Comparison of ENCODE assay signal across 9 cellular contexts in genomic region chr14:75283162-75283883, GRCh38. TPM values are rescaled to one million over a fixed set of nuclear protein-coding genes. Genes with fewer than 3 reads are reported as not detected.
DNase-seq lines count a peak whose midpoint lies in the region; ATAC-seq, FAIRE-seq and TF ChIP-seq lines count a peak whose summit lies in the region.
"Had no signal": no experiment of that assay in that cellular context is flagged by ENCODE, and none has a peak within 500 bp of the region (broad histone marks: within the 10 kb centered on the region; RNA-seq: fewer than 3 reads in every experiment).

No MANE protein-coding gene starts in this region.

- no peak overlapping the region for H3K4ac ChIP-seq in H1 (replicated peaks; ENCODE audit: insufficient read length, low read depth, low read length)

- no peak overlapping the region for H2BK15ac ChIP-seq in H1 (ENCODE audit: low read length)

- H3K9me3 ChIP-seq in PC-3 (ENCODE audit: low read length) (no peaks in the 10 kb centered on the region), H1 (ENCODE audit: insufficient read depth in 2 of 2, low read depth in 1 of 2, low read length in 1 of 2) (no peaks in the 10 kb centered on the region), neural progenitor cell (ENCODE audit: low read depth) (no peaks in the 10 kb centered on the region)

- H3K27me3 Mint-ChIP-seq in neural progenitor cell (ENCODE audit: insufficient read depth, low read depth): peaks cover 31% of the 10 kb centered on the region

- H3K4me1 Mint-ChIP-seq in neural progenitor cell: peaks cover 35% of the 10 kb centered on the region

- H4K91ac ChIP-seq in H1 (replicated peaks; ENCODE audit: insufficient read length, low read length): no peak overlapping the region

- H3K4me3 ChIP-seq in PC-3 (ENCODE audit: low read length): no peak overlapping the region
- H3K4me3 ChIP-seq in H1 (ENCODE audit: extremely low read depth in 1 of 4, insufficient read depth in 2 of 4, low read depth in 3 of 4, low read length in 4 of 4): no peak overlapping the region
- no peak overlapping the region for H3K4me3 ChIP-seq in neural progenitor cell

- no peak overlapping the region for H2BK120ac ChIP-seq in H1 (replicated peaks; ENCODE audit: low read depth, low read length)

- H2AFZ ChIP-seq in PC-3 (ENCODE audit: low read length): no peak overlapping the region
- H2AFZ ChIP-seq in H1 (ENCODE audit: low read length): no peak overlapping the region
- H2AFZ ChIP-seq in neural progenitor cell (replicated peaks): no peak overlapping the region

- H3K79me2 ChIP-seq in PC-3 (ENCODE audit: low read length) (no peaks in the 10 kb centered on the region), H1 (ENCODE audit: control insufficient read depth in 1 of 2, insufficient read depth in 2 of 2, low read length in 2 of 2) (peaks cover 0 to 12% of the 10 kb centered on the region in 2 experiments; a peak in 2 of 4 replicates), neural progenitor cell (ENCODE audit: low read depth) (no peaks in the 10 kb centered on the region)

- no peak overlapping the region for H2BK12ac ChIP-seq in H1 (ENCODE audit: low read depth, low read length)

- H3K4me2 ChIP-seq in PC-3 (ENCODE audit: low read length): no peak overlapping the region
- H3K4me2 ChIP-seq in H1 (ENCODE audit: insufficient read depth in 1 of 2, low read depth in 2 of 2, low read length in 2 of 2): no peak overlapping the region
- H3K4me2 ChIP-seq in neural progenitor cell: no peak overlapping the region

- no peak for TF ChIP-seq EP300 in H1 (IDR thresholded peaks at IDR 0.05; ENCODE audit: borderline replicate concordance in 1 of 2, low read depth in 2 of 2, low read length in 2 of 2)

- 81% methylated on average over 13 of the region's 13 CpGs; no CpG with 5 or more reads in 1 of the 2 experiments for WGBS in H1 (ENCODE audit: extremely low coverage in 1 of 2, insufficient coverage in 1 of 2, insufficient read length in 1 of 2, insufficient replicate concordance in 2 of 2, low coverage in 1 of 2, low lambda C conversion rate in 2 of 2, missing lambda C conversion rate in 1 of 2), 2 experiments

- POLR2A ChIA-PET in PC-3 (lab: Charles Lee; ENCODE audit: unreplicated experiment): no interaction called here
- POLR2A ChIA-PET in H1 (lab: Charles Lee; ENCODE audit: partially characterized antibody): interaction anchor here (1.0 to 14.8 kb wide), 11 partner anchors 8 to 157 kb away, joined by 3 to 351 read pairs (median 4); partner anchors contain the start of gene NEK9

- H3K27ac Mint-ChIP-seq in neural progenitor cell: no peak overlapping the region

- no peak overlapping the region for H4K8ac ChIP-seq in H1 (ENCODE audit: extremely low read depth, insufficient read depth, low read length)

- peaks cover 14% of the 10 kb centered on the region; the same call in 1 of the 2 replicates for H3K23me2 ChIP-seq in H1 (ENCODE audit: low read depth, low read length)

- no peak overlapping the region for H2BK5ac ChIP-seq in H1 (ENCODE audit: low read depth, low read length)

- peaks cover 12% of the 10 kb centered on the region; the same call in 1 of the 2 replicates for H3K36me3 ChIP-seq in PC-3 (ENCODE audit: low read depth, low read length)
- H3K36me3 ChIP-seq in H1 (ENCODE audit: control insufficient read depth in 2 of 4, insufficient read depth in 4 of 4, low read length in 3 of 4): peaks cover 9 to 14% (median 10%) of the 10 kb centered on the region in 4 experiments; a peak in 7 of 8 replicates
- no peaks in the 10 kb centered on the region for H3K36me3 ChIP-seq in neural progenitor cell

- H2AK5ac ChIP-seq in H1 (ENCODE audit: low read depth, low read length): 0 out of 2 replicates have a peak overlapping the region, but pooled peaks have one; percentile 2

- H3K36me3 Mint-ChIP-seq in neural progenitor cell: peaks cover 18% of the 10 kb centered on the region

- H3K27ac ChIP-seq in PC-3 (ENCODE audit: low read length): no peak overlapping the region
- H3K27ac ChIP-seq in H1 (ENCODE audit: low read depth, low read length): no peak overlapping the region
- H3K27ac ChIP-seq in neural progenitor cell: no peak overlapping the region

- CTCF ChIA-PET in PC-3 (lab: Charles Lee) (no interaction called here), H1 (lab: Charles Lee; ENCODE audit: partially characterized antibody) (interaction anchor here (0.7 to 8.9 kb wide), 12 partner anchors 7 to 154 kb away, joined by 3 to 83 read pairs (median 4); no protein-coding TSS in a partner anchor)

- no peak overlapping the region for H3K14ac ChIP-seq in H1 (ENCODE audit: insufficient read length)

- DNase-seq in GF-D8 (lab: John Stamatoyannopoulos, UW): peak; percentile 50
- DNase-seq in PC-3: no peak
- DNase-seq in H1 (ENCODE audit: low read depth in 1 of 2, low spot score in 2 of 2): no peak
- no peak for DNase-seq in neural progenitor cell (ENCODE audit: low spot score)
- no peak for DNase-seq in NCI-H187 (lab: John Stamatoyannopoulos, UW)
- no peak for DNase-seq in stimulated activated CD4-positive, alpha-beta T cell treated with anti-CD3 and anti-CD28 coated beads, Interleukin-4, amount 100 ng/mL, for 24 hours
- DNase-seq: activated CD4-positive, alpha-beta T cell treated with anti-CD3 and anti-CD28 coated beads, Interleukin-2, amount 50 U/mL, for 48 hours had no signal

- H3K56ac ChIP-seq in H1 (replicated peaks; ENCODE audit: insufficient read length, low read depth, low read length): no peak overlapping the region

- TF ChIP-seq RAD21 in H1 (IDR thresholded peaks at IDR 0.05 in 1 of 2, conservative IDR thresholded peaks at IDR 0.05 in 1 of 2; ENCODE audit: low read depth in 2 of 2, low read length in 2 of 2): no peak; a peak in 1 of 4 replicates

- H3K27me3 ChIP-seq in PC-3 (ENCODE audit: low read length): no peaks in the 10 kb centered on the region; the same call in 1 of the 2 replicates
- peaks cover 0 to 6% (median 3%) of the 10 kb centered on the region in 4 experiments; a peak in 3 of 7 replicates for H3K27me3 ChIP-seq in H1 (replicated peaks in 1 of 4; ENCODE audit: control insufficient read depth in 3 of 4, extremely low read depth in 1 of 4, insufficient read depth in 3 of 4, low read length in 3 of 4)
- peaks cover 37% of the 10 kb centered on the region for H3K27me3 ChIP-seq in neural progenitor cell

- BruUV-seq in PC-3 (replicated peaks; lab: Mats Ljungman, UMichigan): no TSS peak

- H2BK20ac ChIP-seq in H1 (ENCODE audit: low read length): no peak overlapping the region

- H4K20me1 ChIP-seq in PC-3 (ENCODE audit: low read length) (peaks cover 29% of the 10 kb centered on the region), H1 (replicated peaks in 1 of 2; ENCODE audit: control insufficient read depth in 1 of 2, insufficient read depth in 2 of 2, low read length in 2 of 2) (peaks cover 4 to 7% of the 10 kb centered on the region in 2 experiments), neural progenitor cell (ENCODE audit: low read depth) (peaks cover 25% of the 10 kb centered on the region)

- H3K9ac ChIP-seq in PC-3 (ENCODE audit: low read length): no peak overlapping the region
- no peak overlapping the region for H3K9ac ChIP-seq in H1 (replicated peaks in 1 of 4; ENCODE audit: extremely low read depth in 1 of 4, low read depth in 3 of 4, low read length in 3 of 4)
- H3K9ac ChIP-seq in neural progenitor cell: no peak overlapping the region

- H3K4me3 Mint-ChIP-seq in neural progenitor cell: no peak overlapping the region

- no peaks in the 10 kb centered on the region for H3K79me1 ChIP-seq in H1 (ENCODE audit: low read depth, low read length)

- ATAC-seq in PC-3 (no peak), GM21447 (IDR thresholded peaks at IDR 0.05; ENCODE audit: unreplicated experiment) (no peak), GM21717 (IDR thresholded peaks at IDR 0.05; ENCODE audit: unreplicated experiment) (no peak)

- H3K9me2 ChIP-seq in PC-3 (replicated peaks; ENCODE audit: low read length): no peaks in the 10 kb centered on the region

- TF ChIP-seq CTCF in PC-3 (conservative IDR thresholded peaks at IDR 0.05; ENCODE audit: low read depth, low read length) (peak; percentile 45), H1 (IDR thresholded peaks at IDR 0.05; ENCODE audit: control extremely low read depth in 1 of 3, insufficient read depth in 1 of 3, low read depth in 1 of 3, low read length in 3 of 3) (peak in 1 of 3 experiments; percentile 37; a peak in 2 of 4 replicates), neural progenitor cell (IDR thresholded peaks at IDR 0.05) (peak; percentile 6)

- intact Hi-C loops in PC-3 (cut with micrococcal nuclease): no loop called here

- no peak overlapping the region for H3K23ac ChIP-seq in H1 (ENCODE audit: insufficient read length)

- no peak overlapping the region for H3K18ac ChIP-seq in H1 (ENCODE audit: extremely low read depth, low read length)

- TF ChIP-seq POLR2A in H1 (IDR thresholded peaks at IDR 0.05; ENCODE audit: control extremely low read depth in 1 of 2, low read depth in 2 of 2, low read length in 2 of 2): peak; percentile 74 to 94; a peak in 2 of 3 replicates

- no peak overlapping the region for H4K5ac ChIP-seq in H1 (ENCODE audit: insufficient read length, low read depth, low read length)

- H3K4me1 ChIP-seq in PC-3 (ENCODE audit: insufficient read depth, low read length) (peaks cover 6% of the 10 kb centered on the region; the same call in 1 of the 2 replicates), H1 (replicated peaks in 1 of 4; ENCODE audit: control insufficient read depth in 3 of 4, insufficient read depth in 4 of 4, low read length in 3 of 4) (peaks cover 7 to 16% (median 9%) of the 10 kb centered on the region in 4 experiments), neural progenitor cell (peaks cover 19% of the 10 kb centered on the region)

- H3F3A ChIP-seq in PC-3 (ENCODE audit: low read length, unreplicated experiment): no peaks in the 10 kb centered on the region
- H3F3A ChIP-seq in neural progenitor cell (ENCODE audit: low read depth): peaks cover 20% of the 10 kb centered on the region

- H3K9me3 Mint-ChIP-seq in neural progenitor cell: no peaks in the 10 kb centered on the region

- FAIRE-seq in H1 (lab: Jason Lieb, UNC): no peak

TF ChIP-seq in H1, 55 proteins besides CTCF, POLR2A, EP300 and RAD21 (continues in another document):
- peak; percentile 99 for TF ChIP-seq POLR2AphosphoS5 (IDR thresholded peaks at IDR 0.05; ENCODE audit: low read depth, low read length)
- 0 out of 4 replicates have a peak, but pooled peaks of 1 of the 2 experiments have one; percentile 50 for TF ChIP-seq SIN3A (conservative IDR thresholded peaks at IDR 0.05 in 1 of 2, IDR thresholded peaks at IDR 0.05 in 1 of 2; ENCODE audit: low read depth in 1 of 2, low read length in 2 of 2)

RNA-seq across cellular contexts. Expression of gene FOS, which starts 4.7 kb away (rescaled TPM):
- total RNA-seq in PC-3 (2014; rRNA removed): 99.2 and 103 TPM in 2 replicates
- 51.5 and 51.8 TPM in 2 replicates for total RNA-seq in H1 (2021; fragmentation: NEBNext Ultra II Directional; extraction: Animal tissue kit (Norgen Biotek cat#: 25700))
- 50.2 and 74.5 TPM in 2 replicates for polyA plus RNA-seq in H1 (2011; rRNA removed)
- polyA plus RNA-seq in H1 (2011; cell fraction: cytosol; rRNA removed): 29.8 TPM
- 236 TPM for polyA plus RNA-seq in H1 (2011; cell fraction: nucleus; rRNA removed)
- 36.4 to 90.0 TPM (median 56.1 TPM) in 4 replicates for polyA plus RNA-seq in H1 (2012, experiment 1 of 2)
- polyA plus RNA-seq in H1 (2012, experiment 2 of 2): 60.5 TPM
- 8.6 TPM for polyA plus RNA-seq in H1 (2013, experiment 1 of 2)
- polyA plus RNA-seq in H1 (2013, experiment 2 of 2): 8.3 TPM
- 35.8 and 91.1 TPM in 2 replicates for polyA minus RNA-seq in H1 (2011; rRNA and poly(A)+ RNA removed)
- 38.5 TPM for polyA minus RNA-seq in H1 (2011; cell fraction: cytosol; rRNA and poly(A)+ RNA removed)
- polyA minus RNA-seq in H1 (2011; cell fraction: nucleus; rRNA and poly(A)+ RNA removed): 604 TPM
- 32.9 and 98.6 TPM in 2 replicates for total RNA-seq in neural progenitor cell (ENCODE audit: low replicate concordance)
